8 cellular contexts compared by ENCODE assay signal in genomic region chr20:20711413-20711812, GRCh38. TPM values are rescaled to one million over a fixed set of nuclear protein-coding genes. Genes with fewer than 3 reads are reported as not detected.
DNase-seq lines count a peak whose midpoint lies in the region; ATAC-seq and TF ChIP-seq lines count a peak whose summit lies in the region.

No MANE protein-coding gene starts in this region.

- H3K4me1 ChIP-seq in HCT116 (ENCODE audit: control insufficient read depth in 1 of 2, insufficient read depth in 2 of 2, low read length in 2 of 2) (peaks cover 5 to 16% of the 10 kb centered on the region in 2 experiments; a peak in 3 of 4 replicates), gastroesophageal sphincter (peaks cover 0 to 37% (median 9%) of the 10 kb centered on the region in 3 donors), skeletal muscle satellite cell (ENCODE audit: control insufficient read depth, insufficient read depth, low read length) (peaks cover 14% of the 10 kb centered on the region)

- H3K4me3 Mint-ChIP-seq in activated CD4-positive, alpha-beta memory T cell treated with anti-CD3 and anti-CD28 coated beads for 36 hours: peak overlapping the region; percentile 76

- H3K9me3 Mint-ChIP-seq in activated CD4-positive, alpha-beta memory T cell treated with anti-CD3 and anti-CD28 coated beads for 36 hours: peaks cover 5% of the 10 kb centered on the region

- RAD21 ChIA-PET in HCT116 (lab: Charles Lee; ENCODE audit: low non-redundant PET in 1 of 2, low total read pairs in 2 of 2, uncharacterized antibody in 2 of 2, unreplicated experiment in 2 of 2): no interaction called here

- TF ChIP-seq RAD21 in HCT116 (IDR thresholded peaks at IDR 0.05; ENCODE audit: low read depth): no peak

- H2AFZ ChIP-seq in HCT116 (ENCODE audit: low read depth, low read length, poor library complexity, severe bottlenecking): no peak overlapping the region

- no peaks in the 10 kb centered on the region for H3K79me2 ChIP-seq in HCT116 (ENCODE audit: insufficient read depth, low read length)

- peak overlapping the region; percentile 85 for H3K27ac Mint-ChIP-seq in activated CD4-positive, alpha-beta memory T cell treated with anti-CD3 and anti-CD28 coated beads for 36 hours

- ATAC-seq in HCT116 (no peak), gastroesophageal sphincter (no peak)

- TF ChIP-seq CTCF in HCT116 (IDR thresholded peaks at IDR 0.05 in 2 of 3, conservative IDR thresholded peaks at IDR 0.05 in 1 of 3; ENCODE audit: borderline replicate concordance in 1 of 3, insufficient read depth in 1 of 3, low read depth in 2 of 3, low read length in 2 of 3) (no peak), gastroesophageal sphincter (IDR thresholded peaks at IDR 0.05) (no peak)

- H3K4me3 ChIP-seq in HCT116 (replicated peaks in 1 of 2; ENCODE audit: low read depth in 1 of 2, low read length in 2 of 2) (peak overlapping the region; percentile 61 to 76), gastroesophageal sphincter (peak overlapping the region; percentile 87 to 91), skeletal muscle satellite cell (ENCODE audit: low read length) (peak overlapping the region; percentile 98)

- WGBS in gastroesophageal sphincter (ENCODE audit: low coverage in 1 of 2), 2 donors: 49 to 87% methylated on average over 2 to 3 of the region's 3 CpGs

- no peaks in the 10 kb centered on the region for H4K20me1 ChIP-seq in HCT116 (ENCODE audit: insufficient read depth)

- H3K27ac ChIP-seq in HCT116 (ENCODE audit: low read depth, low read length): no peak overlapping the region
- H3K27ac ChIP-seq in gastroesophageal sphincter: peak overlapping the region; percentile 14 to 91 (median 76)

- DNase-seq in AML-193 (lab: John Stamatoyannopoulos, UW): peak; percentile 9 to 29
- DNase-seq in HCT116 (ENCODE audit: low read depth, low spot score): no peak
- DNase-seq in activated CD4-positive, alpha-beta memory T cell treated with anti-CD3 and anti-CD28 coated beads for 36 hours: peak; percentile 40
- DNase-seq in retina: no peak
- no peak for DNase-seq in NCI-H524 treated with DMSO at 0.1 percent for 48 hours (lab: John Stamatoyannopoulos, UW)
- no peak for DNase-seq in mesenteric fat pad (ENCODE audit: low spot score)

- no peaks in the 10 kb centered on the region for H3K9me3 ChIP-seq in HCT116 (ENCODE audit: control insufficient read depth in 1 of 2, insufficient read depth in 1 of 2, low read depth in 1 of 2, low read length in 2 of 2)
- H3K9me3 ChIP-seq in gastroesophageal sphincter: no peaks in the 10 kb centered on the region
- no peaks in the 10 kb centered on the region for H3K9me3 ChIP-seq in skeletal muscle satellite cell (replicated peaks; ENCODE audit: low read length)

- H3K27me3 Mint-ChIP-seq in activated CD4-positive, alpha-beta memory T cell treated with anti-CD3 and anti-CD28 coated beads for 36 hours: peaks cover 2% of the 10 kb centered on the region

- CTCF ChIA-PET in HCT116 (lab: Charles Lee): no interaction called here
- CTCF ChIA-PET in activated CD4-positive, alpha-beta memory T cell treated with anti-CD3 and anti-CD28 coated beads for 36 hours (lab: Charles Lee): no interaction called here

- H3K36me3 ChIP-seq in HCT116 (ENCODE audit: control insufficient read depth in 1 of 2, insufficient read depth in 2 of 2, low read length in 2 of 2): no peaks in the 10 kb centered on the region
- no peaks in the 10 kb centered on the region for H3K36me3 ChIP-seq in gastroesophageal sphincter
- no peaks in the 10 kb centered on the region for H3K36me3 ChIP-seq in skeletal muscle satellite cell (ENCODE audit: insufficient read depth, low read length)

- H3K9ac ChIP-seq in HCT116 (ENCODE audit: low read length): peak overlapping the region; percentile 63; the same call in 1 of the 2 replicates
- peak overlapping the region; percentile 72 for H3K9ac ChIP-seq in skeletal muscle satellite cell (ENCODE audit: low read depth, low read length)

- H3K4me1 Mint-ChIP-seq in activated CD4-positive, alpha-beta memory T cell treated with anti-CD3 and anti-CD28 coated beads for 36 hours (ENCODE audit: low read depth): peaks cover 30% of the 10 kb centered on the region

- BruUV-seq in HCT116 (replicated peaks; lab: Mats Ljungman, UMichigan): no TSS peak

- POLR2A ChIA-PET in HCT116 (lab: Charles Lee): no interaction called here
- POLR2A ChIA-PET in activated CD4-positive, alpha-beta memory T cell treated with anti-CD3 and anti-CD28 coated beads for 36 hours (lab: Charles Lee): no interaction called here

- H3K27me3 ChIP-seq in HCT116 (ENCODE audit: insufficient read depth, low read length) (no peaks in the 10 kb centered on the region), gastroesophageal sphincter (no peaks in the 10 kb centered on the region), skeletal muscle satellite cell (ENCODE audit: control insufficient read depth, insufficient read depth, low read length) (no peaks in the 10 kb centered on the region)

- no peak for TF ChIP-seq POLR2A in HCT116 (IDR thresholded peaks at IDR 0.05; ENCODE audit: borderline replicate concordance, extremely low read depth, insufficient read depth, insufficient read length)
- TF ChIP-seq POLR2A in gastroesophageal sphincter (IDR thresholded peaks at IDR 0.05): no peak

- intact Hi-C loops in HCT116 (cut with micrococcal nuclease): no loop called here
- intact Hi-C loops in activated CD4-positive, alpha-beta memory T cell treated with anti-CD3 and anti-CD28 coated beads for 36 hours (cut with micrococcal nuclease): loop anchor here (1.0 to 5.0 kb wide), 5 partner anchors 17 to 592 kb away; partner anchors contain the start of genes KIZ and XRN2

- H3K4me2 ChIP-seq in HCT116 (ENCODE audit: low read length) (peak overlapping the region; percentile 86), skeletal muscle satellite cell (ENCODE audit: low read length) (peak overlapping the region; percentile 89)

- no peak for TF ChIP-seq EP300 in gastroesophageal sphincter (IDR thresholded peaks at IDR 0.05)

- H3K36me3 Mint-ChIP-seq in activated CD4-positive, alpha-beta memory T cell treated with anti-CD3 and anti-CD28 coated beads for 36 hours: peaks cover 6% of the 10 kb centered on the region

- H3K9me2 ChIP-seq in HCT116 (ENCODE audit: insufficient read depth): no peaks in the 10 kb centered on the region

TF ChIP-seq in HCT116, 20 proteins besides CTCF, POLR2A, EP300 and RAD21:
- TF ChIP-seq JUND (IDR thresholded peaks at IDR 0.05) (no peak), SIN3A (IDR thresholded peaks at IDR 0.05; ENCODE audit: low read depth) (no peak), SP1 (IDR thresholded peaks at IDR 0.05; ENCODE audit: low read depth) (no peak)

RNA-seq across cellular contexts. Expression of gene RALGAPA2, which starts 1.0 kb away (rescaled TPM):
- total RNA-seq in HCT116 (2021; ENCODE audit: unreplicated experiment) (10.8 TPM), gastroesophageal sphincter (10 to 100 TPM; 18.4 to 27.4 (median 25.2) TPM), mesenteric fat pad (46.7 TPM)
- 4.1 and 5.7 TPM in 2 replicates for polyA plus RNA-seq in HCT116 (2012)
- total RNA-seq in activated CD4-positive, alpha-beta memory T cell treated with anti-CD3 and anti-CD28 coated beads for 36 hours: 10 to 100 TPM; 15.9 to 16.6 TPM
- 6.1 and 7.4 TPM in 2 replicates for total RNA-seq in skeletal muscle satellite cell (2012; rRNA removed)

Comparison
In these comparisons a context has a peak if more than half of its experiments do, and no peak if none do; other contexts are left out.
1. DNase-seq: peak in AML-193 (2 of 2) and activated CD4-positive, alpha-beta memory T cell treated with anti-CD3 and anti-CD28 coated beads for 36 hours (single experiment); none in HCT116 (single experiment), retina (single experiment), NCI-H524 treated with DMSO at 0.1 percent for 48 hours (single experiment) and mesenteric fat pad (single experiment).
2. Peak in every context shown above with its lines, with median percentiles within 50 percentile points of each other: H3K4me3 ChIP-seq.